In the genomic region with DNA sequence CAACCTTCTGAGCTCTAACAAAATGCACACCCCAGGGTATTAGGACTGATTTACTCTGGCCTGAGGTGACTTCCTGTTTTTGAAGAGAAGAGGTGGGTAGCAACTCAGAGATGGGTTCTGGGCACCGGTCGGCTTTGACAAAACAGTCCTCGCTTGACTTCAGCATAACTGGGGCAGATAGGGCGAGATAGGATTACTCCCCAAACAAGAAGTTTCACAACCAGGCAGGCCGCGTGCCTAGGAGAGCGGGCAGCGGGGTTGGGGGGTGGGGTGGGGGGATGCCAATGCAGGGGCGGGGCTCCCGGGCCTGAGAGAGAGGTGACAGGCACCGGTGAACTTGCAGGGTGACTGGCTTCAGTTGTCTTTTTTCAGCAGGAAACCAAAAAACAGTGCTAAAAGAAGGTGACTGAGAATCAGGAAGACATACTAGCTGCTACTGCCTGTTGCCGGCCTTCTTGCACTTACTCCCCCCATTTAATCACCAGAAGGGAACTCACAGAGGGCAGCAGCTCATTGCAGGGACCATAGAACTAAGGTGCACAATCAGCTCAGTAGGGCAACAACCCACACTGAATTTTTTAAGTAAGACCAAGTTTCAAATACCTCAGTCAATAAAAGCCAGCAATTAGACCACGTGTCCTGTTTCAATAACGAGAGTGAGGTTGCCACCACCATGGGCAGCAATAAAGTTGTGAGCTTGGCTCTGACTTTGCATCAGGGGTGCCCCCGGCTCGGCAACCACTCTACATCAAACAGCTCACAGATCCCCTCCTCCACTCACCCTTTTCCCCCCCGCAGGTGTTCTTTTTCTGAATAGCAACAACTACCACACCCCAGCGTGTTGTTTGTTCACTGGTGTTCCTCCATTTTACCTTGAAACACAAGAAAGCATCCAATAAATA, we compare ENCODE assay signal across 8 cellular contexts. TPM values are rescaled to one million over a fixed set of nuclear protein-coding genes. Genes with fewer than 3 reads are reported as not detected.
DNase-seq lines count a peak whose midpoint lies in the region; ATAC-seq and TF ChIP-seq lines count a peak whose summit lies in the region.

No MANE protein-coding gene starts in this region.

- H3K27ac ChIP-seq in CD4-positive, alpha-beta T cell (ENCODE audit: low read depth, low read length), result peak overlapping the region; percentile 78
- H3K27ac ChIP-seq in esophagus squamous epithelium, result peak overlapping the region in 2 of 4 donors; percentile 23 to 72

- H3K27me3 Mint-ChIP-seq in CD4-positive, alpha-beta T cell, result no peaks in the 10 kb centered on the region

- no peaks in the 10 kb centered on the region for H3K27me3 ChIP-seq in CD4-positive, alpha-beta T cell (ENCODE audit: control insufficient read depth, insufficient read depth, low read length)
- no peaks in the 10 kb centered on the region for H3K27me3 ChIP-seq in esophagus squamous epithelium

- no peak overlapping the region for H3K4me3 ChIP-seq in esophagus squamous epithelium

- WGBS in esophagus squamous epithelium, 2 donors, result 55 to 63% methylated on average over 8 to 10 of the region's 18 CpGs

- peaks cover 0 to 24% (median 0%) of the 10 kb centered on the region in 3 donors for H3K4me1 ChIP-seq in esophagus squamous epithelium

- peak overlapping the region; percentile 80 for H3K4me3 Mint-ChIP-seq in CD4-positive, alpha-beta T cell

- no peaks in the 10 kb centered on the region for H3K36me3 ChIP-seq in esophagus squamous epithelium

- no peaks in the 10 kb centered on the region for H3K9me3 ChIP-seq in CD4-positive, alpha-beta T cell (ENCODE audit: control insufficient read depth, low read length)
- H3K9me3 ChIP-seq in esophagus squamous epithelium, result no peaks in the 10 kb centered on the region

- TF ChIP-seq POLR2A in esophagus squamous epithelium (IDR thresholded peaks at IDR 0.05), result peak in 1 of 4 donors; percentile 26

- DNase-seq in CD4-positive, alpha-beta T cell, result peak; percentile 38 to 72 (median 66)
- DNase-seq in NOMO-1 treated with dmso at 0.1 percent for 144 hours (lab: John Stamatoyannopoulos, UW; ENCODE audit: unreplicated experiment), result peak; percentile 52
- DNase-seq in activated naive CD4-positive, alpha-beta T cell treated with Interleukin-2 at 50 U/mL for 16 hours, result peak; percentile 72
- peak; percentile 31 to 43 for DNase-seq in stimulated activated CD4-positive, alpha-beta T cell treated with anti-CD3 and anti-CD28 coated beads, Interleukin-4, amount 100 ng/mL, for 4 hours
- DNase-seq in DMS 273 treated with DMSO at 0.1 percent for 48 hours (lab: John Stamatoyannopoulos, UW), result no peak
- DNase-seq in esophagus squamous epithelium (lab: John Stamatoyannopoulos, UW), result no peak

- POLR2A ChIA-PET in CD4-positive, alpha-beta T cell (lab: Charles Lee), result interaction anchor here (0.6 to 8.6 kb wide), 35 partner anchors 13 to 452 kb away, joined by 3 to 131 read pairs (median 5); a partner anchor contains a TSS

- H3K27ac Mint-ChIP-seq in CD4-positive, alpha-beta T cell, result peak overlapping the region; percentile 97

- H3K36me3 Mint-ChIP-seq in CD4-positive, alpha-beta T cell (ENCODE audit: low read depth), result no peaks in the 10 kb centered on the region

- intact Hi-C loops in CD4-positive, alpha-beta T cell (cut with DNase I, micrococcal nuclease), result loop anchor here (2.0 to 5.0 kb wide), 2 partner anchors 14 to 117 kb away; no protein-coding TSS in a partner anchor
- intact Hi-C loops in esophagus squamous epithelium (cut with DNase I), result loop anchor here (5.0 kb wide), 1 partner anchor 332 kb away; no protein-coding TSS in a partner anchor

- peaks cover 98% of the 10 kb centered on the region for H3K4me1 Mint-ChIP-seq in CD4-positive, alpha-beta T cell (ENCODE audit: low read depth)

- no peak for TF ChIP-seq CTCF in CD4-positive, alpha-beta T cell (IDR thresholded peaks at IDR 0.05)
- no peak for TF ChIP-seq CTCF in esophagus squamous epithelium (IDR thresholded peaks at IDR 0.05)

- ATAC-seq in CD4-positive, alpha-beta T cell (ENCODE audit: poor library complexity), result peak; percentile 69
- ATAC-seq in GM21576 (IDR thresholded peaks at IDR 0.05; ENCODE audit: unreplicated experiment), result peak; percentile 43
- ATAC-seq in HG03039 (IDR thresholded peaks at IDR 0.05; ENCODE audit: unreplicated experiment), result no peak

- CTCF ChIA-PET in CD4-positive, alpha-beta T cell (lab: Charles Lee), result interaction anchor here (1.1 to 1.4 kb wide), 3 partner anchors 17 to 467 kb away, joined by 3 to 9 read pairs (median 4); no protein-coding TSS in a partner anchor

- no peaks in the 10 kb centered on the region for H3K9me3 Mint-ChIP-seq in CD4-positive, alpha-beta T cell

RNA-seq across cellular contexts. Expression of a gene that starts 37.2 kb away (rescaled TPM):
- total RNA-seq in CD4-positive, alpha-beta T cell, result 100 to 1,000 TPM; 579 to 590 TPM
- 10 to 100 TPM in 3 of 4 donors, 1 to 10 TPM in 1; 3.4 to 37.0 (median 16.4) TPM for total RNA-seq in esophagus squamous epithelium

Comparison
In these comparisons a context has a peak if more than half of its experiments do, and no peak if none do; other contexts are left out.
1. DNase-seq: peak in CD4-positive, alpha-beta T cell (10 of 10), NOMO-1 treated with dmso at 0.1 percent for 144 hours (single experiment), activated naive CD4-positive, alpha-beta T cell treated with Interleukin-2 at 50 U/mL for 16 hours (single experiment) and stimulated activated CD4-positive, alpha-beta T cell treated with anti-CD3 and anti-CD28 coated beads, Interleukin-4, amount 100 ng/mL, for 4 hours (2 of 2); none in DMS 273 treated with DMSO at 0.1 percent for 48 hours (single experiment) and esophagus squamous epithelium (single experiment).
2. RNA of a gene that starts 37.2 kb away (total RNA-seq): 579 to 590 TPM in CD4-positive, alpha-beta T cell; 3.4 to 37.0 TPM in esophagus squamous epithelium; every median in the first group is over 10 times any median in the second.